Comparison of ENCODE assay signal across 1 cellular context in the genomic region with DNA sequence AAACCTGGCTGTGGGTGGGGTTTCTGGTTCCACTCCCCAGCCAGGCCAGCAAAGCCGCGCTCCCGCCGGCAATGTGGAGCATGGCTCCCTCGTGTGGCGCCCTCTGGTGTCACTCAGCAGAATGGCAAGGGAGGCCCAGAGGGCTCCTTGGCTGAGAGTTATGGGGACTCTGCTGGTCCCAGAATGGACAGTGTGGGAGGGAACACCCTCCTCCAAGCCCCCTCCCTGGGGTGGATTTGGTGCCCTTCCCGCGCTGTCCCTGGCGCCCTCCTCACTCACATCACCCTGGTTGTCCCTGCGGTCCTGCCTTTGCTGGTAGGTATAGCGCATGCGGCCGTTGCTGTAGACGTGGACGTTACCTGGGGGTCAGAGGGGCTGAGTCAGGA.
TF ChIP-seq lines count a peak whose summit lies in the region.

No MANE protein-coding gene starts in this region.

TF ChIP-seq in HepG2, 621 proteins besides CTCF, POLR2A, EP300 and RAD21 (continued from another document and continues in another):
- TF ChIP-seq TBP (CRISPR knock-in tag; IDR thresholded peaks at IDR 0.05) (no peak), SRSF4 (IDR thresholded peaks at IDR 0.05; ENCODE audit: low read depth, low read length, poor library complexity, severe bottlenecking) (no peak), ELF3 (CRISPR knock-in tag; IDR thresholded peaks at IDR 0.05) (no peak), REL (CRISPR knock-in tag; conservative IDR thresholded peaks at IDR 0.05) (no peak), KDM3A (CRISPR knock-in tag; IDR thresholded peaks at IDR 0.05; ENCODE audit: low read depth) (no peak), ZSCAN29 (CRISPR knock-in tag; conservative IDR thresholded peaks at IDR 0.05) (no peak), ZNF883 (CRISPR knock-in tag; IDR thresholded peaks at IDR 0.05; ENCODE audit: not compliant biosample characterization) (peak; percentile 30), ZSCAN31 (CRISPR knock-in tag; IDR thresholded peaks at IDR 0.05; ENCODE audit: low read depth) (no peak), PHF21A (CRISPR knock-in tag; IDR thresholded peaks at IDR 0.05) (no peak), ZFX (CRISPR knock-in tag; IDR thresholded peaks at IDR 0.05; ENCODE audit: low read depth) (peak; percentile 31; the same call in 1 of the 2 replicates), HDAC6 (IDR thresholded peaks at IDR 0.05; ENCODE audit: low read depth, low read length) (no peak), ARID4A (CRISPR knock-in tag; IDR thresholded peaks at IDR 0.05; ENCODE audit: borderline replicate concordance) (no peak), ZNF276 (CRISPR knock-in tag; IDR thresholded peaks at IDR 0.05; ENCODE audit: low read depth) (no peak), XBP1 (CRISPR knock-in tag; IDR thresholded peaks at IDR 0.05) (no peak), SMC3 (IDR thresholded peaks at IDR 0.05; ENCODE audit: low read length) (peak; percentile 53), MEIS2 (CRISPR knock-in tag; IDR thresholded peaks at IDR 0.05) (no peak), ZNF644 (CRISPR knock-in tag; IDR thresholded peaks at IDR 0.05; ENCODE audit: low read depth) (no peak), ZNF24 (IDR thresholded peaks at IDR 0.05) (no peak), BCLAF1 (IDR thresholded peaks at IDR 0.05) (no peak), XRCC5 (optimal IDR thresholded peaks at IDR 0.05; ENCODE audit: low read length) (peak; percentile 81), ERF (CRISPR knock-in tag; IDR thresholded peaks at IDR 0.05) (0 out of 2 replicates have a peak, but pooled peaks have one; percentile 17)
- TF ChIP-seq, protein P1, sequence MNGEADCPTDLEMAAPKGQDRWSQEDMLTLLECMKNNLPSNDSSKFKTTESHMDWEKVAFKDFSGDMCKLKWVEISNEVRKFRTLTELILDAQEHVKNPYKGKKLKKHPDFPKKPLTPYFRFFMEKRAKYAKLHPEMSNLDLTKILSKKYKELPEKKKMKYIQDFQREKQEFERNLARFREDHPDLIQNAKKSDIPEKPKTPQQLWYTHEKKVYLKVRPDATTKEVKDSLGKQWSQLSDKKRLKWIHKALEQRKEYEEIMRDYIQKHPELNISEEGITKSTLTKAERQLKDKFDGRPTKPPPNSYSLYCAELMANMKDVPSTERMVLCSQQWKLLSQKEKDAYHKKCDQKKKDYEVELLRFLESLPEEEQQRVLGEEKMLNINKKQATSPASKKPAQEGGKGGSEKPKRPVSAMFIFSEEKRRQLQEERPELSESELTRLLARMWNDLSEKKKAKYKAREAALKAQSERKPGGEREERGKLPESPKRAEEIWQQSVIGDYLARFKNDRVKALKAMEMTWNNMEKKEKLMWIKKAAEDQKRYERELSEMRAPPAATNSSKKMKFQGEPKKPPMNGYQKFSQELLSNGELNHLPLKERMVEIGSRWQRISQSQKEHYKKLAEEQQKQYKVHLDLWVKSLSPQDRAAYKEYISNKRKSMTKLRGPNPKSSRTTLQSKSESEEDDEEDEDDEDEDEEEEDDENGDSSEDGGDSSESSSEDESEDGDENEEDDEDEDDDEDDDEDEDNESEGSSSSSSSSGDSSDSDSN (CRISPR knock-in tag; IDR thresholded peaks at IDR 0.05): peak; percentile 28; the same call in 1 of the 2 replicates
- TF ChIP-seq, protein P2, sequence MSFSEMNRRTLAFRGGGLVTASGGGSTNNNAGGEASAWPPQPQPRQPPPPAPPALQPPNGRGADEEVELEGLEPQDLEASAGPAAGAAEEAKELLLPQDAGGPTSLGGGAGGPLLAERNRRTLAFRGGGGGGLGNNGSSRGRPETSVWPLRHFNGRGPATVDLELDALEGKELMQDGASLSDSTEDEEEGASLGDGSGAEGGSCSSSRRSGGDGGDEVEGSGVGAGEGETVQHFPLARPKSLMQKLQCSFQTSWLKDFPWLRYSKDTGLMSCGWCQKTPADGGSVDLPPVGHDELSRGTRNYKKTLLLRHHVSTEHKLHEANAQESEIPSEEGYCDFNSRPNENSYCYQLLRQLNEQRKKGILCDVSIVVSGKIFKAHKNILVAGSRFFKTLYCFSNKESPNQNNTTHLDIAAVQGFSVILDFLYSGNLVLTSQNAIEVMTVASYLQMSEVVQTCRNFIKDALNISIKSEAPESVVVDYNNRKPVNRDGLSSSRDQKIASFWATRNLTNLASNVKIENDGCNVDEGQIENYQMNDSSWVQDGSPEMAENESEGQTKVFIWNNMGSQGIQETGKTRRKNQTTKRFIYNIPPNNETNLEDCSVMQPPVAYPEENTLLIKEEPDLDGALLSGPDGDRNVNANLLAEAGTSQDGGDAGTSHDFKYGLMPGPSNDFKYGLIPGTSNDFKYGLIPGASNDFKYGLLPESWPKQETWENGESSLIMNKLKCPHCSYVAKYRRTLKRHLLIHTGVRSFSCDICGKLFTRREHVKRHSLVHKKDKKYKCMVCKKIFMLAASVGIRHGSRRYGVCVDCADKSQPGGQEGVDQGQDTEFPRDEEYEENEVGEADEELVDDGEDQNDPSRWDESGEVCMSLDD (CRISPR knock-in tag; IDR thresholded peaks at IDR 0.05; ENCODE audit: borderline replicate concordance): no peak
- TF ChIP-seq, protein P3, sequence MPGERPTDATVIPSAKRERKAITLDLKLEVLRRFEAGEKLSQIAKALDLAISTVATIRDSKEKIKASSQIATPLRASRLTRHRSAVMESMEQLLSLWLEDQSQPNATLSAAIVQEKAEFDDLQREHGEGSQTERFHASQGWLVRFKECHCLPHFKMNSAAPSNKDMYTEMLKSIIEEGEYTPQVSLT (CRISPR knock-in tag; IDR thresholded peaks at IDR 0.05; ENCODE audit: borderline replicate concordance, low read depth): no peak
- TF ChIP-seq, protein P4, sequence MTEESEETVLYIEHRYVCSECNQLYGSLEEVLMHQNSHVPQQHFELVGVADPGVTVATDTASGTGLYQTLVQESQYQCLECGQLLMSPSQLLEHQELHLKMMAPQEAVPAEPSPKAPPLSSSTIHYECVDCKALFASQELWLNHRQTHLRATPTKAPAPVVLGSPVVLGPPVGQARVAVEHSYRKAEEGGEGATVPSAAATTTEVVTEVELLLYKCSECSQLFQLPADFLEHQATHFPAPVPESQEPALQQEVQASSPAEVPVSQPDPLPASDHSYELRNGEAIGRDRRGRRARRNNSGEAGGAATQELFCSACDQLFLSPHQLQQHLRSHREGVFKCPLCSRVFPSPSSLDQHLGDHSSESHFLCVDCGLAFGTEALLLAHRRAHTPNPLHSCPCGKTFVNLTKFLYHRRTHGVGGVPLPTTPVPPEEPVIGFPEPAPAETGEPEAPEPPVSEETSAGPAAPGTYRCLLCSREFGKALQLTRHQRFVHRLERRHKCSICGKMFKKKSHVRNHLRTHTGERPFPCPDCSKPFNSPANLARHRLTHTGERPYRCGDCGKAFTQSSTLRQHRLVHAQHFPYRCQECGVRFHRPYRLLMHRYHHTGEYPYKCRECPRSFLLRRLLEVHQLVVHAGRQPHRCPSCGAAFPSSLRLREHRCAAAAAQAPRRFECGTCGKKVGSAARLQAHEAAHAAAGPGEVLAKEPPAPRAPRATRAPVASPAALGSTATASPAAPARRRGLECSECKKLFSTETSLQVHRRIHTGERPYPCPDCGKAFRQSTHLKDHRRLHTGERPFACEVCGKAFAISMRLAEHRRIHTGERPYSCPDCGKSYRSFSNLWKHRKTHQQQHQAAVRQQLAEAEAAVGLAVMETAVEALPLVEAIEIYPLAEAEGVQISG (CRISPR knock-in tag; IDR thresholded peaks at IDR 0.05): peak; percentile 48; the same call in 1 of the 2 replicates
- TF ChIP-seq, protein P5, sequence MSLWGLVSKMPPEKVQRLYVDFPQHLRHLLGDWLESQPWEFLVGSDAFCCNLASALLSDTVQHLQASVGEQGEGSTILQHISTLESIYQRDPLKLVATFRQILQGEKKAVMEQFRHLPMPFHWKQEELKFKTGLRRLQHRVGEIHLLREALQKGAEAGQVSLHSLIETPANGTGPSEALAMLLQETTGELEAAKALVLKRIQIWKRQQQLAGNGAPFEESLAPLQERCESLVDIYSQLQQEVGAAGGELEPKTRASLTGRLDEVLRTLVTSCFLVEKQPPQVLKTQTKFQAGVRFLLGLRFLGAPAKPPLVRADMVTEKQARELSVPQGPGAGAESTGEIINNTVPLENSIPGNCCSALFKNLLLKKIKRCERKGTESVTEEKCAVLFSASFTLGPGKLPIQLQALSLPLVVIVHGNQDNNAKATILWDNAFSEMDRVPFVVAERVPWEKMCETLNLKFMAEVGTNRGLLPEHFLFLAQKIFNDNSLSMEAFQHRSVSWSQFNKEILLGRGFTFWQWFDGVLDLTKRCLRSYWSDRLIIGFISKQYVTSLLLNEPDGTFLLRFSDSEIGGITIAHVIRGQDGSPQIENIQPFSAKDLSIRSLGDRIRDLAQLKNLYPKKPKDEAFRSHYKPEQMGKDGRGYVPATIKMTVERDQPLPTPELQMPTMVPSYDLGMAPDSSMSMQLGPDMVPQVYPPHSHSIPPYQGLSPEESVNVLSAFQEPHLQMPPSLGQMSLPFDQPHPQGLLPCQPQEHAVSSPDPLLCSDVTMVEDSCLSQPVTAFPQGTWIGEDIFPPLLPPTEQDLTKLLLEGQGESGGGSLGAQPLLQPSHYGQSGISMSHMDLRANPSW (CRISPR knock-in tag; IDR thresholded peaks at IDR 0.05; ENCODE audit: borderline replicate concordance): no peak
